8 cellular contexts compared by ENCODE assay signal in the genomic region with DNA sequence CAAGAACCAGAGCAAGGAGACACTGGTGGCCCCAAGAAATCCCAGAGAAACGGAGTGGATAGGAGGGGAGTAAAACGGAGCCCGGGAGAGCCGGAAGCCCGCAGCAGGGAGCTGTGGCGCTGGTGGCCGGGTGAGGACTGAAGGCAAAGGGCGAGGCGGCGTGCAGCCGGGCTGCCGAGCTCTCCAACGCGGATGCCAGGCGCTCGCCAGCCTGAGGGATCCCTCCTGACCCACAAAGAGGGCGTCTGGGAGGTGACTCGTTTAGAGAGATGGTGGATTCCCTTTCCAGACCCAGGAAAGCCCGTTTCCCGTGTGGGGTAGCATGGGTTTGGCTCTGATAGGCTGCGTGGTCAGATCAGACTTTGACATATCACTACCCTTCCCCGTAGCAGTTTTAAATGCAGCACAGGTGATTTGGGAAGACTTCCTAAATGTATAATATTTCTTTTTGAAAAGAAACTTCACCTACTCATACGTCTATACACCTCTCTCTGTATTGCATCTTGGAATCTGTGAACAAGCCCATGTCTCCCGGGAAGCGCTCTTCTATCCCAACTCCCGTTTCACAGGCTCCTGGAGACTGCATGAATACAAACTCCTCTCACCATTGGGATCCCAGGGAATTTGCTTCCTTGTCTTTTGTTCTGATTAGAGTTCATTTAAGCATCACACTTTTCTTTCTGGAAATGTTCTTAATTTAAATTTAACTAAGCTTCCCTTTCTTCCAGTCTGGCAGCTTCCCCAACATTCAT.
DNase-seq lines count a peak whose midpoint lies in the region; ATAC-seq, FAIRE-seq and TF ChIP-seq lines count a peak whose summit lies in the region.

No MANE protein-coding gene starts in this region.

- peak; percentile 49; the same call in 1 of the 2 replicates for TF ChIP-seq POLR2A in GM12892 (IDR thresholded peaks at IDR 0.05; ENCODE audit: low read depth, low read length)

- FAIRE-seq in GM12892 (lab: Jason Lieb, UNC) = peak; percentile 54

- peak overlapping the region; percentile 87 for H3K4me3 Mint-ChIP-seq in WTC11
- peak overlapping the region; percentile 93 for H3K4me3 Mint-ChIP-seq in natural killer cell treated with Interleukin-12 subunit alpha and Interleukin-12 subunit beta and Interleukin-15 and Interleukin-18, amount 100 ng/mL, for 72 hours

- POLR2A ChIA-PET in WTC11 (lab: Charles Lee) = interaction anchor here (0.6 to 1.2 kb wide), 2 partner anchors 55 to 123 kb away, joined by 3 to 4 read pairs; no protein-coding TSS in a partner anchor

- peaks cover 54% of the 10 kb centered on the region for H3K4me1 Mint-ChIP-seq in WTC11
- H3K4me1 Mint-ChIP-seq in natural killer cell treated with Interleukin-12 subunit alpha and Interleukin-12 subunit beta and Interleukin-15 and Interleukin-18, amount 100 ng/mL, for 72 hours (ENCODE audit: low read depth in 2 of 2) = peaks cover 21 to 47% of the 10 kb centered on the region in 2 donors

- CTCF ChIA-PET in WTC11 (lab: Charles Lee) = interaction anchor here (1.0 to 3.5 kb wide), 5 partner anchors 33 to 146 kb away, joined by 3 to 16 read pairs (median 3); no protein-coding TSS in a partner anchor

- no peaks in the 10 kb centered on the region for H3K36me3 Mint-ChIP-seq in WTC11
- no peaks in the 10 kb centered on the region for H3K36me3 Mint-ChIP-seq in natural killer cell treated with Interleukin-12 subunit alpha and Interleukin-12 subunit beta and Interleukin-15 and Interleukin-18, amount 100 ng/mL, for 72 hours

- DNase-seq in GM12892 (ENCODE audit: insufficient read length) = no peak
- DNase-seq in WTC11 (ENCODE audit: low spot score) = peak; percentile 48
- DNase-seq in natural killer cell treated with Interleukin-12 subunit alpha and Interleukin-12 subunit beta and Interleukin-15 and Interleukin-18, amount 100 ng/mL, for 72 hours (ENCODE audit: low spot score) = no peak
- DNase-seq in activated gamma-delta T cell treated with Interleukin-2 at 50 U/mL for 16 hours = no peak
- no peak for DNase-seq in mesenteric fat pad (ENCODE audit: low spot score)
- DNase-seq in H4 (ENCODE audit: low spot score) = no peak

- H3K27ac Mint-ChIP-seq in WTC11 = no peak overlapping the region
- peak overlapping the region; percentile 79 for H3K27ac Mint-ChIP-seq in natural killer cell treated with Interleukin-12 subunit alpha and Interleukin-12 subunit beta and Interleukin-15 and Interleukin-18, amount 100 ng/mL, for 72 hours

- H3K9me3 Mint-ChIP-seq in WTC11 = no peaks in the 10 kb centered on the region
- H3K9me3 Mint-ChIP-seq in natural killer cell treated with Interleukin-12 subunit alpha and Interleukin-12 subunit beta and Interleukin-15 and Interleukin-18, amount 100 ng/mL, for 72 hours = no peaks in the 10 kb centered on the region

- H3K27me3 Mint-ChIP-seq in WTC11 (ENCODE audit: low read depth) = peaks cover 14% of the 10 kb centered on the region
- H3K27me3 Mint-ChIP-seq in natural killer cell treated with Interleukin-12 subunit alpha and Interleukin-12 subunit beta and Interleukin-15 and Interleukin-18, amount 100 ng/mL, for 72 hours = peaks cover 17 to 20% of the 10 kb centered on the region in 2 donors

- TF ChIP-seq CTCF in WTC11 (IDR thresholded peaks at IDR 0.05) = no peak

- ATAC-seq in HG03439 (IDR thresholded peaks at IDR 0.05; ENCODE audit: unreplicated experiment) (peak; percentile 32), WTC11 (peak; percentile 10), esophagus mucosa (peak; percentile 19)
- ATAC-seq in natural killer cell treated with Interleukin-12 subunit alpha and Interleukin-12 subunit beta and Interleukin-15 and Interleukin-18, amount 100 ng/mL, for 72 hours = peak in 1 of 2 donors; percentile 7

TF ChIP-seq in WTC11, 78 proteins besides CTCF, POLR2A, EP300 and RAD21 (continues in another document):
- TF ChIP-seq, protein P1, sequence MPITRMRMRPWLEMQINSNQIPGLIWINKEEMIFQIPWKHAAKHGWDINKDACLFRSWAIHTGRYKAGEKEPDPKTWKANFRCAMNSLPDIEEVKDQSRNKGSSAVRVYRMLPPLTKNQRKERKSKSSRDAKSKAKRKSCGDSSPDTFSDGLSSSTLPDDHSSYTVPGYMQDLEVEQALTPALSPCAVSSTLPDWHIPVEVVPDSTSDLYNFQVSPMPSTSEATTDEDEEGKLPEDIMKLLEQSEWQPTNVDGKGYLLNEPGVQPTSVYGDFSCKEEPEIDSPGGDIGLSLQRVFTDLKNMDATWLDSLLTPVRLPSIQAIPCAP (CRISPR knock-in tag; IDR thresholded peaks at IDR 0.05) = no peak
- TF ChIP-seq, protein P2, sequence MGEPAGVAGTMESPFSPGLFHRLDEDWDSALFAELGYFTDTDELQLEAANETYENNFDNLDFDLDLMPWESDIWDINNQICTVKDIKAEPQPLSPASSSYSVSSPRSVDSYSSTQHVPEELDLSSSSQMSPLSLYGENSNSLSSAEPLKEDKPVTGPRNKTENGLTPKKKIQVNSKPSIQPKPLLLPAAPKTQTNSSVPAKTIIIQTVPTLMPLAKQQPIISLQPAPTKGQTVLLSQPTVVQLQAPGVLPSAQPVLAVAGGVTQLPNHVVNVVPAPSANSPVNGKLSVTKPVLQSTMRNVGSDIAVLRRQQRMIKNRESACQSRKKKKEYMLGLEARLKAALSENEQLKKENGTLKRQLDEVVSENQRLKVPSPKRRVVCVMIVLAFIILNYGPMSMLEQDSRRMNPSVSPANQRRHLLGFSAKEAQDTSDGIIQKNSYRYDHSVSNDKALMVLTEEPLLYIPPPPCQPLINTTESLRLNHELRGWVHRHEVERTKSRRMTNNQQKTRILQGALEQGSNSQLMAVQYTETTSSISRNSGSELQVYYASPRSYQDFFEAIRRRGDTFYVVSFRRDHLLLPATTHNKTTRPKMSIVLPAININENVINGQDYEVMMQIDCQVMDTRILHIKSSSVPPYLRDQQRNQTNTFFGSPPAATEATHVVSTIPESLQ (CRISPR knock-in tag; IDR thresholded peaks at IDR 0.05) = no peak
- TF ChIP-seq ZNF138 (CRISPR knock-in tag; conservative IDR thresholded peaks at IDR 0.05) (peak; percentile 62; the same call in 1 of the 2 replicates), NFATC4 (CRISPR knock-in tag; IDR thresholded peaks at IDR 0.05) (no peak), ZNF219 (CRISPR knock-in tag; IDR thresholded peaks at IDR 0.05; ENCODE audit: borderline replicate concordance) (no peak), EMX1 (CRISPR knock-in tag; IDR thresholded peaks at IDR 0.05) (no peak), FOXJ3 (CRISPR knock-in tag; IDR thresholded peaks at IDR 0.05; ENCODE audit: borderline replicate concordance) (no peak)
- TF ChIP-seq, protein P3, sequence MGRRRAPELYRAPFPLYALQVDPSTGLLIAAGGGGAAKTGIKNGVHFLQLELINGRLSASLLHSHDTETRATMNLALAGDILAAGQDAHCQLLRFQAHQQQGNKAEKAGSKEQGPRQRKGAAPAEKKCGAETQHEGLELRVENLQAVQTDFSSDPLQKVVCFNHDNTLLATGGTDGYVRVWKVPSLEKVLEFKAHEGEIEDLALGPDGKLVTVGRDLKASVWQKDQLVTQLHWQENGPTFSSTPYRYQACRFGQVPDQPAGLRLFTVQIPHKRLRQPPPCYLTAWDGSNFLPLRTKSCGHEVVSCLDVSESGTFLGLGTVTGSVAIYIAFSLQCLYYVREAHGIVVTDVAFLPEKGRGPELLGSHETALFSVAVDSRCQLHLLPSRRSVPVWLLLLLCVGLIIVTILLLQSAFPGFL (CRISPR knock-in tag; IDR thresholded peaks at IDR 0.05; ENCODE audit: borderline replicate concordance) = no peak
- TF ChIP-seq, protein P4, sequence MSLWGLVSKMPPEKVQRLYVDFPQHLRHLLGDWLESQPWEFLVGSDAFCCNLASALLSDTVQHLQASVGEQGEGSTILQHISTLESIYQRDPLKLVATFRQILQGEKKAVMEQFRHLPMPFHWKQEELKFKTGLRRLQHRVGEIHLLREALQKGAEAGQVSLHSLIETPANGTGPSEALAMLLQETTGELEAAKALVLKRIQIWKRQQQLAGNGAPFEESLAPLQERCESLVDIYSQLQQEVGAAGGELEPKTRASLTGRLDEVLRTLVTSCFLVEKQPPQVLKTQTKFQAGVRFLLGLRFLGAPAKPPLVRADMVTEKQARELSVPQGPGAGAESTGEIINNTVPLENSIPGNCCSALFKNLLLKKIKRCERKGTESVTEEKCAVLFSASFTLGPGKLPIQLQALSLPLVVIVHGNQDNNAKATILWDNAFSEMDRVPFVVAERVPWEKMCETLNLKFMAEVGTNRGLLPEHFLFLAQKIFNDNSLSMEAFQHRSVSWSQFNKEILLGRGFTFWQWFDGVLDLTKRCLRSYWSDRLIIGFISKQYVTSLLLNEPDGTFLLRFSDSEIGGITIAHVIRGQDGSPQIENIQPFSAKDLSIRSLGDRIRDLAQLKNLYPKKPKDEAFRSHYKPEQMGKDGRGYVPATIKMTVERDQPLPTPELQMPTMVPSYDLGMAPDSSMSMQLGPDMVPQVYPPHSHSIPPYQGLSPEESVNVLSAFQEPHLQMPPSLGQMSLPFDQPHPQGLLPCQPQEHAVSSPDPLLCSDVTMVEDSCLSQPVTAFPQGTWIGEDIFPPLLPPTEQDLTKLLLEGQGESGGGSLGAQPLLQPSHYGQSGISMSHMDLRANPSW (CRISPR knock-in tag; conservative IDR thresholded peaks at IDR 0.05; ENCODE audit: low read depth) = no peak
- TF ChIP-seq, protein P5, sequence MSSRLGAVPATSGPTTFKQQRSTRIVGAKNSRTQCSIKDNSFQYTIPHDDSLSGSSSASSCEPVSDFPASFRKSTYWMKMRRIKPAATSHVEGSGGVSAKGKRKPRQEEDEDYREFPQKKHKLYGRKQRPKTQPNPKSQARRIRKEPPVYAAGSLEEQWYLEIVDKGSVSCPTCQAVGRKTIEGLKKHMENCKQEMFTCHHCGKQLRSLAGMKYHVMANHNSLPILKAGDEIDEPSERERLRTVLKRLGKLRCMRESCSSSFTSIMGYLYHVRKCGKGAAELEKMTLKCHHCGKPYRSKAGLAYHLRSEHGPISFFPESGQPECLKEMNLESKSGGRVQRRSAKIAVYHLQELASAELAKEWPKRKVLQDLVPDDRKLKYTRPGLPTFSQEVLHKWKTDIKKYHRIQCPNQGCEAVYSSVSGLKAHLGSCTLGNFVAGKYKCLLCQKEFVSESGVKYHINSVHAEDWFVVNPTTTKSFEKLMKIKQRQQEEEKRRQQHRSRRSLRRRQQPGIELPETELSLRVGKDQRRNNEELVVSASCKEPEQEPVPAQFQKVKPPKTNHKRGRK (CRISPR knock-in tag; IDR thresholded peaks at IDR 0.05; ENCODE audit: borderline replicate concordance) = no peak
